Comparison of ENCODE assay signal across 32 cellular contexts in the genomic region with DNA sequence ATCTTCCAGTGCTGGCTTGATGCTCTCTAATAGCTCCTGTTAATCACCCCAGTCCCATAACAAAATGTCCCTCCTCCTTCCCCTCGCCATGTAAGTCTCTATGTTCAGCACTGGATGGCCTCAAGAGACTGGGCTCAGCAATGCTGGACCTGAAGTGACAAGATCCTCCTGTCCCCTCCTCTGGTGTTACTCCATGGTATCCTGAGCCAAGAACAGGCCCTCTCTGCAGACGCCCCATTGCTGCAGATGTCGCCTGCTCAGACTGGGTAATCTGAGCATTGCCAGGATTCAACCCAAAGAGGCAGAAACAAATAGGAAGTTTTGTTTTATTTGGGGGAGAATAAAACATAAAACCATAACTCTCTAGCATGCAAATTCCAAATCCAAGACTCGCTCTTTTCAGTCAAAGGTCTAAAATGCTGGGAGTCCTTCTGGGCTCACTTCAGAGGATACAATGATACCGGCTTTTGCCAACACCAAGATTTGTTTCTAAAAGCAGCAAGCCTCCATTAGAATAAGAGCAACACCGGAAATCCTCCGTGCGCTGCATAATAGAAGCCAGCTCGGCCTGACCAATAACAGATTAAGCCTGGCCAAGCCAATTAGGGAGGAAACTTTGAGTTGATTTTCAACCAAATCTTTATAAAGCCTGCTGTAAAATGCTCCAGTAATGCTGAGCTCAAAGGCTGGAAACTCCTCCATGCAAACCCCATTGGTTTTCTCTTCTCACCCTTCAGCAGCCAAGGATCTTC.
DNase-seq lines count a peak whose midpoint lies in the region; ATAC-seq and TF ChIP-seq lines count a peak whose summit lies in the region.
"Had no signal": no experiment of that assay in that cellular context is flagged by ENCODE, and none has a peak within 500 bp of the region (broad histone marks: within the 10 kb centered on the region; RNA-seq: fewer than 3 reads in every experiment).

No MANE protein-coding gene starts in this region.

- no peak overlapping the region for H3K4me2 ChIP-seq in smooth muscle cell

- H3K36me3 ChIP-seq in A673 (ENCODE audit: insufficient read depth, low read length, poor library complexity, severe bottlenecking) = no peaks in the 10 kb centered on the region
- H3K36me3 ChIP-seq in right atrium auricular region = no peaks in the 10 kb centered on the region
- H3K36me3 ChIP-seq in smooth muscle cell (ENCODE audit: low read depth) = no peaks in the 10 kb centered on the region
- H3K36me3 ChIP-seq: gastrocnemius medialis, neutrophil, prostate gland, SJSA1, suprapubic skin had no signal

- no peaks in the 10 kb centered on the region for H4K20me1 ChIP-seq in smooth muscle cell (ENCODE audit: low read depth)

- POLR2A ChIA-PET in A673 (lab: Charles Lee; ENCODE audit: low non-redundant PET) = no interaction called here

- CTCF ChIA-PET in A673 (lab: Charles Lee) = no interaction called here

- BruUV-seq in A673 (replicated peaks; lab: Mats Ljungman, UMichigan) = no TSS peak

- H3F3A ChIP-seq in smooth muscle cell (ENCODE audit: low read depth) = no peaks in the 10 kb centered on the region

- H3K4me3 ChIP-seq in A673 (ENCODE audit: low read depth, low read length, poor library complexity, severe bottlenecking) (no peak overlapping the region), coronary artery (peak overlapping the region; percentile 5), right atrium auricular region (no peak overlapping the region), smooth muscle cell (no peak overlapping the region)
- H3K4me3 ChIP-seq: body of pancreas, dorsolateral prefrontal cortex, gastrocnemius medialis, K562, prostate gland, SJSA1, suprapubic skin had no signal

- H3K27me3 ChIP-seq in A673 (replicated peaks; ENCODE audit: insufficient read depth, low read depth, low read length, poor library complexity) = peaks cover 4% of the 10 kb centered on the region
- no peaks in the 10 kb centered on the region for H3K27me3 ChIP-seq in right atrium auricular region
- H3K27me3 ChIP-seq in smooth muscle cell (ENCODE audit: low read depth) = no peaks in the 10 kb centered on the region
- H3K27me3 ChIP-seq: body of pancreas, gastrocnemius medialis, neutrophil had no signal

- no peak overlapping the region for H3K9ac ChIP-seq in smooth muscle cell (ENCODE audit: low read depth)

- H3K79me2 ChIP-seq in smooth muscle cell (ENCODE audit: low read depth) = no peaks in the 10 kb centered on the region

- H3K27ac ChIP-seq in A673 (ENCODE audit: low read depth, low read length, poor library complexity, severe bottlenecking) (no peak overlapping the region), coronary artery (peak overlapping the region in 1 of 2 donors; percentile 14), right atrium auricular region (peak overlapping the region in 1 of 2 donors; percentile 62), smooth muscle cell (ENCODE audit: low read depth) (no peak overlapping the region)
- H3K27ac ChIP-seq: body of pancreas, dorsolateral prefrontal cortex, neutrophil, prostate gland, SJSA1, suprapubic skin had no signal

- WGBS in smooth muscle cell (ENCODE audit: low lambda C conversion rate) = 92% methylated on average over 9 of the region's 9 CpGs

- DNase-seq in A673 (ENCODE audit: low spot score) = peak; percentile 60
- no peak for DNase-seq in coronary artery (ENCODE audit: low spot score)
- peak; percentile 73 for DNase-seq in right atrium auricular region (ENCODE audit: low spot score)
- peak; percentile 5 for DNase-seq in putamen (ENCODE audit: low spot score)
- DNase-seq in smooth muscle cell (lab: John Stamatoyannopoulos, UW; ENCODE audit: unreplicated experiment) = no peak
- DNase-seq in activated T-cell treated with anti-CD3 and anti-CD28 coated beads, Interleukin-2, amount 50 U/mL, for 1 hour = no peak
- DNase-seq in activated CD4-positive, alpha-beta T cell treated with anti-CD3 and anti-CD28 coated beads for 1 hour = no peak
- DNase-seq: activated CD4-positive, alpha-beta T cell treated with anti-CD3 and anti-CD28 coated beads, Interleukin-2, amount 50 U/mL, for 48 hours; activated CD4-positive, CD25-positive, alpha-beta regulatory T cell; activated naive CD4-positive, alpha-beta T cell treated with Interleukin-2 at 50 U/mL for 16 hours; AML-193; body of pancreas; Calu3; CD4-positive, CD25-positive, alpha-beta regulatory T cell; DND-41; dorsolateral prefrontal cortex; gastrocnemius medialis; GF-D8; hippocampal formation; NCI-H1048; NCI-H1694; NCI-H446; NCI-H774; stimulated activated naive CD4-positive, alpha-beta T cell; T-cell had no signal

- TF ChIP-seq CTCF in A673 (conservative IDR thresholded peaks at IDR 0.05; ENCODE audit: low read depth, low read length) (no peak), coronary artery (IDR thresholded peaks at IDR 0.05) (no peak), right atrium auricular region (IDR thresholded peaks at IDR 0.05) (no peak), smooth muscle cell (IDR thresholded peaks at IDR 0.05; ENCODE audit: borderline replicate concordance, insufficient read depth, poor library complexity, severe bottlenecking) (no peak)

- no peak overlapping the region for H2AFZ ChIP-seq in smooth muscle cell (ENCODE audit: low read depth)

- intact Hi-C loops in A673 (cut with micrococcal nuclease; ENCODE audit: unreplicated experiment) = no loop called here

- H3K9me3 ChIP-seq in A673 (ENCODE audit: low read depth, low read length, poor library complexity, severe bottlenecking) = no peaks in the 10 kb centered on the region
- H3K9me3 ChIP-seq in right atrium auricular region = no peaks in the 10 kb centered on the region
- H3K9me3 ChIP-seq in smooth muscle cell (replicated peaks; ENCODE audit: low read depth) = no peaks in the 10 kb centered on the region
- H3K9me3 ChIP-seq: body of pancreas, gastrocnemius medialis, neutrophil, prostate gland, SJSA1, suprapubic skin had no signal

- H3K4me1 ChIP-seq in A673 (ENCODE audit: insufficient read depth, low read length, poor library complexity, severe bottlenecking) (no peaks in the 10 kb centered on the region), right atrium auricular region (peaks cover 0 to 52% of the 10 kb centered on the region in 2 donors), smooth muscle cell (ENCODE audit: low read depth) (peaks cover 18% of the 10 kb centered on the region)
- H3K4me1 ChIP-seq: body of pancreas, prostate gland had no signal

- ATAC-seq in HG03469 (IDR thresholded peaks at IDR 0.05; ENCODE audit: unreplicated experiment) = no peak
- ATAC-seq: body of pancreas, gastrocnemius medialis, HCT116, K562, T-cell had no signal

Comparison
In these comparisons a context has a peak if more than half of its experiments do, and no peak if none do; other contexts are left out.
1. DNase-seq: peak in A673 (single experiment), right atrium auricular region (single experiment) and putamen (single experiment); none in coronary artery (single experiment), smooth muscle cell (single experiment), activated T-cell treated with anti-CD3 and anti-CD28 coated beads, Interleukin-2, amount 50 U/mL, for 1 hour (single experiment) and activated CD4-positive, alpha-beta T cell treated with anti-CD3 and anti-CD28 coated beads for 1 hour (single experiment).